ENCODE assay signal across 11 cellular contexts in genomic region chr11:118214210-118214914, GRCh38. TPM values are rescaled to one million over a fixed set of nuclear protein-coding genes. Genes with fewer than 3 reads are reported as not detected.
DNase-seq lines count a peak whose midpoint lies in the region; ATAC-seq and TF ChIP-seq lines count a peak whose summit lies in the region.
"Had no signal": no experiment of that assay in that cellular context is flagged by ENCODE, and none has a peak within 500 bp of the region (broad histone marks: within the 10 kb centered on the region; RNA-seq: fewer than 3 reads in every experiment).

No MANE protein-coding gene starts in this region.

- no peaks in the 10 kb centered on the region for H3K79me2 ChIP-seq in SK-N-SH (ENCODE audit: insufficient read depth)

- TF ChIP-seq RAD21 in SK-N-SH (IDR thresholded peaks at IDR 0.05; ENCODE audit: low read length): no peak

- 23% methylated on average over 6 of the region's 6 CpGs for WGBS in SK-N-SH (ENCODE audit: low lambda C conversion rate)

- no peak overlapping the region for H3K4me2 ChIP-seq in SK-N-SH

- peak overlapping the region; percentile 42 for H3K4me3 Mint-ChIP-seq in central memory CD8-positive, alpha-beta T cell
- no peak overlapping the region for H3K4me3 Mint-ChIP-seq in progenitor cell of endocrine pancreas (ENCODE audit: low read depth)
- H3K4me3 Mint-ChIP-seq: mesothelial cell of epicardium had no signal

- H3K9ac ChIP-seq in SK-N-SH: no peak overlapping the region

- peaks cover 29% of the 10 kb centered on the region for H3K36me3 Mint-ChIP-seq in central memory CD8-positive, alpha-beta T cell (ENCODE audit: insufficient read depth)
- H3K36me3 Mint-ChIP-seq in progenitor cell of endocrine pancreas (ENCODE audit: insufficient read depth): no peaks in the 10 kb centered on the region
- H3K36me3 Mint-ChIP-seq: mesothelial cell of epicardium had no signal

- TF ChIP-seq CTCF in SK-N-SH (IDR thresholded peaks at IDR 0.05) (no peak), progenitor cell of endocrine pancreas (IDR thresholded peaks at IDR 0.05; ENCODE audit: unreplicated experiment) (no peak)

- no peaks in the 10 kb centered on the region for H3K9me2 ChIP-seq in SK-N-SH

- no peaks in the 10 kb centered on the region for H4K20me1 ChIP-seq in SK-N-SH (ENCODE audit: insufficient read depth)

- peaks cover 72% of the 10 kb centered on the region for H3K27me3 ChIP-seq in SK-N-SH (ENCODE audit: insufficient read depth)

- peaks cover 79% of the 10 kb centered on the region for H3K4me1 Mint-ChIP-seq in central memory CD8-positive, alpha-beta T cell
- peaks cover 26% of the 10 kb centered on the region for H3K4me1 Mint-ChIP-seq in progenitor cell of endocrine pancreas (ENCODE audit: low read depth)

- POLR2A ChIA-PET in SK-N-SH (lab: Yijun Ruan, JAX): no interaction called here

- H3K27ac ChIP-seq in SK-N-SH (ENCODE audit: low read depth in 2 of 2, low read length in 1 of 2): no peak overlapping the region
- H3K27ac ChIP-seq: 22Rv1 had no signal

- no peaks in the 10 kb centered on the region for H3K9me3 ChIP-seq in SK-N-SH
- H3K9me3 ChIP-seq: esophagus squamous epithelium had no signal

- ATAC-seq in SK-N-SH treated with all-trans-retinoic acid at 6 μM for 48 hours: no peak
- ATAC-seq in central memory CD8-positive, alpha-beta T cell (replicated peaks; ENCODE audit: extremely low read depth, poor library complexity, severe bottlenecking): no peak
- no peak for ATAC-seq in GM18858 (IDR thresholded peaks at IDR 0.05; ENCODE audit: unreplicated experiment)
- no peak for ATAC-seq in HG03025 (IDR thresholded peaks at IDR 0.05; ENCODE audit: low FRiP score, unreplicated experiment)

- 0 out of 2 replicates have a peak overlapping the region, but pooled peaks have one; percentile 43 for H2AFZ ChIP-seq in SK-N-SH (ENCODE audit: low read depth)

- CTCF ChIA-PET in SK-N-SH (lab: Yijun Ruan, JAX): interaction anchor here (0.9 to 2.5 kb wide), 5 partner anchors 16 to 397 kb away, joined by 3 to 10 read pairs (median 3); no protein-coding TSS in a partner anchor

- no peaks in the 10 kb centered on the region for H3F3A ChIP-seq in SK-N-SH (replicated peaks; ENCODE audit: insufficient read depth)

- H3K27me3 Mint-ChIP-seq in central memory CD8-positive, alpha-beta T cell: no peaks in the 10 kb centered on the region
- H3K27me3 Mint-ChIP-seq in progenitor cell of endocrine pancreas: no peaks in the 10 kb centered on the region

- no peak for DNase-seq in SK-N-SH
- peak; percentile 94 for DNase-seq in NOMO-1 treated with DMSO at 0.1 percent for 48 hours (lab: John Stamatoyannopoulos, UW; ENCODE audit: unreplicated experiment)
- DNase-seq in central memory CD8-positive, alpha-beta T cell (ENCODE audit: low spot score in 2 of 2): no peak
- DNase-seq in progenitor cell of endocrine pancreas (ENCODE audit: low spot score, unreplicated experiment): no peak
- DNase-seq in AG08395 (ENCODE audit: low spot score): no peak
- DNase-seq: esophagus squamous epithelium had no signal

- H3K36me3 ChIP-seq in SK-N-SH (replicated peaks in 1 of 2; ENCODE audit: control insufficient read depth in 1 of 2, insufficient read depth in 2 of 2, low read length in 1 of 2): no peaks in the 10 kb centered on the region
- H3K36me3 ChIP-seq: esophagus squamous epithelium had no signal

- H3K4me3 ChIP-seq in SK-N-SH (ENCODE audit: low read depth in 2 of 2, low read length in 1 of 2): no peak overlapping the region
- H3K4me3 ChIP-seq: esophagus squamous epithelium had no signal

- no peaks in the 10 kb centered on the region for H3K9me3 Mint-ChIP-seq in central memory CD8-positive, alpha-beta T cell
- peaks cover 5% of the 10 kb centered on the region for H3K9me3 Mint-ChIP-seq in progenitor cell of endocrine pancreas (ENCODE audit: low read depth)

- no peaks in the 10 kb centered on the region for H3K4me1 ChIP-seq in SK-N-SH (ENCODE audit: control insufficient read depth in 1 of 2, insufficient read depth in 2 of 2, low read depth in 1 of 2, low read length in 1 of 2)

- no peak for TF ChIP-seq EP300 in SK-N-SH (IDR thresholded peaks at IDR 0.05; ENCODE audit: borderline replicate concordance in 1 of 2, low read depth in 1 of 2, low read length in 1 of 2)

- peak overlapping the region; percentile 83 for H3K27ac Mint-ChIP-seq in central memory CD8-positive, alpha-beta T cell (ENCODE audit: low read depth)
- H3K27ac Mint-ChIP-seq in progenitor cell of endocrine pancreas: peak overlapping the region; percentile 47
- H3K27ac Mint-ChIP-seq: mesothelial cell of epicardium had no signal

TF ChIP-seq in SK-N-SH, 30 proteins besides CTCF, POLR2A, EP300 and RAD21:
- TF ChIP-seq JUND (IDR thresholded peaks at IDR 0.05): no peak
- no peak for TF ChIP-seq IRF3 (IDR thresholded peaks at IDR 0.05; ENCODE audit: low read depth, low read length)
- no peak for TF ChIP-seq NFIC (IDR thresholded peaks at IDR 0.05; ENCODE audit: borderline replicate concordance)
- no peak for TF ChIP-seq TAF1 (IDR thresholded peaks at IDR 0.05; ENCODE audit: borderline replicate concordance, low read depth, low read length)
- TF ChIP-seq MAX (IDR thresholded peaks at IDR 0.05; ENCODE audit: low read depth): no peak
- no peak for TF ChIP-seq SIN3A (IDR thresholded peaks at IDR 0.05; ENCODE audit: borderline replicate concordance, low read depth, low read length)
- TF ChIP-seq MEF2A (IDR thresholded peaks at IDR 0.05; ENCODE audit: borderline replicate concordance, low read depth): no peak
- no peak for TF ChIP-seq POLR2AphosphoS5 (IDR thresholded peaks at IDR 0.05; ENCODE audit: low read depth, low read length)
- TF ChIP-seq GABPA (IDR thresholded peaks at IDR 0.05; ENCODE audit: low read depth): no peak

TF ChIP-seq in SK-N-SH treated with all-trans-retinoic acid at 6 μM for 48 hours, 23 proteins besides CTCF, POLR2A, EP300 and RAD21 (continues in another document):
- no peak for TF ChIP-seq ZFP3 (CRISPR knock-in tag; IDR thresholded peaks at IDR 0.05)
- TF ChIP-seq BACH2 (CRISPR knock-in tag; IDR thresholded peaks at IDR 0.05; ENCODE audit: borderline replicate concordance): no peak
- no peak for TF ChIP-seq SNAI2 (CRISPR knock-in tag; IDR thresholded peaks at IDR 0.05)
- no peak for TF ChIP-seq ZFP30 (CRISPR knock-in tag; IDR thresholded peaks at IDR 0.05)
- no peak for TF ChIP-seq CREB5 (CRISPR knock-in tag; IDR thresholded peaks at IDR 0.05; ENCODE audit: low read depth)
- no peak for TF ChIP-seq PPARA (CRISPR knock-in tag; IDR thresholded peaks at IDR 0.05; ENCODE audit: borderline replicate concordance)
- TF ChIP-seq OSR1 (CRISPR knock-in tag; IDR thresholded peaks at IDR 0.05): no peak
- no peak for TF ChIP-seq CSRNP3 (CRISPR knock-in tag; IDR thresholded peaks at IDR 0.05)

RNA-seq across cellular contexts. Expression of gene JAML, which starts 10.4 kb away (rescaled TPM):
- polyA plus RNA-seq in SK-N-SH (2012; rRNA removed): not detected in 2 replicates
- 0.04 and 0.05 TPM in 2 replicates for polyA plus RNA-seq in SK-N-SH (2012; cell fraction: cytosol; rRNA removed)
- 0.01 TPM in 1 of 2 replicates, not detected in the other for polyA plus RNA-seq in SK-N-SH (2012; cell fraction: nucleus; rRNA removed)
- total RNA-seq in progenitor cell of endocrine pancreas: 0.22 and 0.60 TPM in 2 replicates
- total RNA-seq: mesothelial cell of epicardium had no signal

RNA-seq across cellular contexts. Expression of gene MPZL3, which starts 37.8 kb away (rescaled TPM):
- polyA plus RNA-seq in SK-N-SH (2012; rRNA removed): 0.38 and 0.70 TPM in 2 replicates
- 0.52 and 1.0 TPM in 2 replicates for polyA plus RNA-seq in SK-N-SH (2012; cell fraction: cytosol; rRNA removed)
- polyA plus RNA-seq in SK-N-SH (2012; cell fraction: nucleus; rRNA removed): 0.23 and 0.43 TPM in 2 replicates
- 6.3 and 7.4 TPM in 2 replicates for total RNA-seq in progenitor cell of endocrine pancreas

RNA-seq across cellular contexts. Expression of gene SCN2B, which starts 37.9 kb away (rescaled TPM):
- polyA plus RNA-seq in SK-N-SH (2012; rRNA removed): 0.03 and 0.05 TPM in 2 replicates
- 0.01 and 0.03 TPM in 2 replicates for polyA plus RNA-seq in SK-N-SH (2012; cell fraction: cytosol; rRNA removed)
- 0.01 and 0.02 TPM in 2 replicates for polyA plus RNA-seq in SK-N-SH (2012; cell fraction: nucleus; rRNA removed)
- total RNA-seq in progenitor cell of endocrine pancreas: 0.05 and 0.07 TPM in 2 replicates

RNA-seq across cellular contexts. Expression of gene MPZL2, which starts 49.7 kb away (rescaled TPM):
- 6.2 and 8.6 TPM in 2 replicates for polyA plus RNA-seq in SK-N-SH (2012; rRNA removed)
- 6.5 and 6.8 TPM in 2 replicates for polyA plus RNA-seq in SK-N-SH (2012; cell fraction: cytosol; rRNA removed)
- polyA plus RNA-seq in SK-N-SH (2012; cell fraction: nucleus; rRNA removed): 5.9 and 9.3 TPM in 2 replicates
- 22.4 and 22.9 TPM in 2 replicates for total RNA-seq in progenitor cell of endocrine pancreas
